Comparison of ENCODE assay signal across 1 cellular context in the genomic region with DNA sequence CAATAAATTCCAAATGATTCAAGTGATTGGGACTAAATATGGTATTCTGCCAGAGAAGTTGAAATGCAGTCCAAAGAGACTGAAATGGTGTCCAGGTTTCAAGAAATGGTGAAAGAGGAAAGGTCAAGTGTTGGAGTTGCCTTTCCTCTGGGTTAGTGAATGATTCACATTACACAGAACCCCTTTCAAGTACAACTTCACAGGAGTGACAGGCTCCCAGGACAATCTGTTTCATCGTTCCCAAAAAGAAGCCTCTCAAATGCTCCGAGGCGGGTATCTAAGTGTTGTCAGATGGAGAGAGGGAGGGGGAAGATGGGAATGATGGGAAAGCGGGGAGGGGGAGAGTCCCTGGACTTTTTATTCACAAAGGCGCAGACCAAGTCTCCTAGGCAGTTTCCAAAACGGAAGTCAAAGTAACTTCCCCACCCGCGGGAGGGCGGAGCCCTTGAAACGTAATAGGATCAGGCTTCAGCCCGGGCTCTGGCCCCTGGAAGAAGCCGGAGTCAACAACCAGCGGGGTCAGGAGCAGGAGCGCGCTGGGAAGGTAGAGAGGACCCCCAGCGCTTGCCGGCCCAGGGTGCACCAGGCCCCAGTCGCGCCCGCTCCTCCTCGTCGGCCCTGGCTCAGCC.
A peak's percentile ranks its signal among the peaks of the same experiment; 100 is the strongest.
TF ChIP-seq lines count a peak whose summit lies in the region.

No MANE protein-coding gene starts in this region.

TF ChIP-seq in HepG2, 621 proteins besides CTCF, POLR2A, EP300 and RAD21 (continued from another document):
- TF ChIP-seq, protein P1, sequence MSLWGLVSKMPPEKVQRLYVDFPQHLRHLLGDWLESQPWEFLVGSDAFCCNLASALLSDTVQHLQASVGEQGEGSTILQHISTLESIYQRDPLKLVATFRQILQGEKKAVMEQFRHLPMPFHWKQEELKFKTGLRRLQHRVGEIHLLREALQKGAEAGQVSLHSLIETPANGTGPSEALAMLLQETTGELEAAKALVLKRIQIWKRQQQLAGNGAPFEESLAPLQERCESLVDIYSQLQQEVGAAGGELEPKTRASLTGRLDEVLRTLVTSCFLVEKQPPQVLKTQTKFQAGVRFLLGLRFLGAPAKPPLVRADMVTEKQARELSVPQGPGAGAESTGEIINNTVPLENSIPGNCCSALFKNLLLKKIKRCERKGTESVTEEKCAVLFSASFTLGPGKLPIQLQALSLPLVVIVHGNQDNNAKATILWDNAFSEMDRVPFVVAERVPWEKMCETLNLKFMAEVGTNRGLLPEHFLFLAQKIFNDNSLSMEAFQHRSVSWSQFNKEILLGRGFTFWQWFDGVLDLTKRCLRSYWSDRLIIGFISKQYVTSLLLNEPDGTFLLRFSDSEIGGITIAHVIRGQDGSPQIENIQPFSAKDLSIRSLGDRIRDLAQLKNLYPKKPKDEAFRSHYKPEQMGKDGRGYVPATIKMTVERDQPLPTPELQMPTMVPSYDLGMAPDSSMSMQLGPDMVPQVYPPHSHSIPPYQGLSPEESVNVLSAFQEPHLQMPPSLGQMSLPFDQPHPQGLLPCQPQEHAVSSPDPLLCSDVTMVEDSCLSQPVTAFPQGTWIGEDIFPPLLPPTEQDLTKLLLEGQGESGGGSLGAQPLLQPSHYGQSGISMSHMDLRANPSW (CRISPR knock-in tag; IDR thresholded peaks at IDR 0.05; ENCODE audit: borderline replicate concordance): no peak
- TF ChIP-seq ZNF44 (CRISPR knock-in tag; IDR thresholded peaks at IDR 0.05) (no peak), MIXL1 (CRISPR knock-in tag; IDR thresholded peaks at IDR 0.05) (no peak), FLYWCH1 (CRISPR knock-in tag; IDR thresholded peaks at IDR 0.05) (no peak), ZNF354B (CRISPR knock-in tag; IDR thresholded peaks at IDR 0.05) (no peak; the same call in 1 of the 2 replicates), KLF12 (CRISPR knock-in tag; IDR thresholded peaks at IDR 0.05; ENCODE audit: borderline replicate concordance) (peak; percentile 31; the same call in 1 of the 2 replicates), CCDC6 (CRISPR knock-in tag; IDR thresholded peaks at IDR 0.05) (no peak), ZNF33A (CRISPR knock-in tag; IDR thresholded peaks at IDR 0.05; ENCODE audit: borderline replicate concordance) (peak; percentile 85; the same call in 1 of the 2 replicates), ELF1 (CRISPR knock-in tag; IDR thresholded peaks at IDR 0.05) (peak; percentile 67)
- TF ChIP-seq, protein P2, sequence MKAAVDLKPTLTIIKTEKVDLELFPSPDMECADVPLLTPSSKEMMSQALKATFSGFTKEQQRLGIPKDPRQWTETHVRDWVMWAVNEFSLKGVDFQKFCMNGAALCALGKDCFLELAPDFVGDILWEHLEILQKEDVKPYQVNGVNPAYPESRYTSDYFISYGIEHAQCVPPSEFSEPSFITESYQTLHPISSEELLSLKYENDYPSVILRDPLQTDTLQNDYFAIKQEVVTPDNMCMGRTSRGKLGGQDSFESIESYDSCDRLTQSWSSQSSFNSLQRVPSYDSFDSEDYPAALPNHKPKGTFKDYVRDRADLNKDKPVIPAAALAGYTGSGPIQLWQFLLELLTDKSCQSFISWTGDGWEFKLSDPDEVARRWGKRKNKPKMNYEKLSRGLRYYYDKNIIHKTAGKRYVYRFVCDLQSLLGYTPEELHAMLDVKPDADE (CRISPR knock-in tag; IDR thresholded peaks at IDR 0.05): no peak
- TF ChIP-seq, protein P3, sequence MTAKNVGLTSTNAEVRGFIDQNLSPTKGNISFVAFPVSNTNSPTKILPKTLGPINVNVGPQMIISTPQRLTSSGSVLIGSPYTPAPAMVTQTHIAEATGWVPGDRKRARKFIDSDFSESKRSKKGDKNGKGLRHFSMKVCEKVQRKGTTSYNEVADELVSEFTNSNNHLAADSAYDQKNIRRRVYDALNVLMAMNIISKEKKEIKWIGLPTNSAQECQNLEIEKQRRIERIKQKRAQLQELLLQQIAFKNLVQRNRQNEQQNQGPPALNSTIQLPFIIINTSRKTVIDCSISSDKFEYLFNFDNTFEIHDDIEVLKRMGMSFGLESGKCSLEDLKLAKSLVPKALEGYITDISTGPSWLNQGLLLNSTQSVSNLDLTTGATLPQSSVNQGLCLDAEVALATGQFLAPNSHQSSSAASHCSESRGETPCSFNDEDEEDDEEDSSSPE (CRISPR knock-in tag; IDR thresholded peaks at IDR 0.05): 0 out of 2 replicates have a peak, but pooled peaks have one; percentile 35
- TF ChIP-seq, protein P4, sequence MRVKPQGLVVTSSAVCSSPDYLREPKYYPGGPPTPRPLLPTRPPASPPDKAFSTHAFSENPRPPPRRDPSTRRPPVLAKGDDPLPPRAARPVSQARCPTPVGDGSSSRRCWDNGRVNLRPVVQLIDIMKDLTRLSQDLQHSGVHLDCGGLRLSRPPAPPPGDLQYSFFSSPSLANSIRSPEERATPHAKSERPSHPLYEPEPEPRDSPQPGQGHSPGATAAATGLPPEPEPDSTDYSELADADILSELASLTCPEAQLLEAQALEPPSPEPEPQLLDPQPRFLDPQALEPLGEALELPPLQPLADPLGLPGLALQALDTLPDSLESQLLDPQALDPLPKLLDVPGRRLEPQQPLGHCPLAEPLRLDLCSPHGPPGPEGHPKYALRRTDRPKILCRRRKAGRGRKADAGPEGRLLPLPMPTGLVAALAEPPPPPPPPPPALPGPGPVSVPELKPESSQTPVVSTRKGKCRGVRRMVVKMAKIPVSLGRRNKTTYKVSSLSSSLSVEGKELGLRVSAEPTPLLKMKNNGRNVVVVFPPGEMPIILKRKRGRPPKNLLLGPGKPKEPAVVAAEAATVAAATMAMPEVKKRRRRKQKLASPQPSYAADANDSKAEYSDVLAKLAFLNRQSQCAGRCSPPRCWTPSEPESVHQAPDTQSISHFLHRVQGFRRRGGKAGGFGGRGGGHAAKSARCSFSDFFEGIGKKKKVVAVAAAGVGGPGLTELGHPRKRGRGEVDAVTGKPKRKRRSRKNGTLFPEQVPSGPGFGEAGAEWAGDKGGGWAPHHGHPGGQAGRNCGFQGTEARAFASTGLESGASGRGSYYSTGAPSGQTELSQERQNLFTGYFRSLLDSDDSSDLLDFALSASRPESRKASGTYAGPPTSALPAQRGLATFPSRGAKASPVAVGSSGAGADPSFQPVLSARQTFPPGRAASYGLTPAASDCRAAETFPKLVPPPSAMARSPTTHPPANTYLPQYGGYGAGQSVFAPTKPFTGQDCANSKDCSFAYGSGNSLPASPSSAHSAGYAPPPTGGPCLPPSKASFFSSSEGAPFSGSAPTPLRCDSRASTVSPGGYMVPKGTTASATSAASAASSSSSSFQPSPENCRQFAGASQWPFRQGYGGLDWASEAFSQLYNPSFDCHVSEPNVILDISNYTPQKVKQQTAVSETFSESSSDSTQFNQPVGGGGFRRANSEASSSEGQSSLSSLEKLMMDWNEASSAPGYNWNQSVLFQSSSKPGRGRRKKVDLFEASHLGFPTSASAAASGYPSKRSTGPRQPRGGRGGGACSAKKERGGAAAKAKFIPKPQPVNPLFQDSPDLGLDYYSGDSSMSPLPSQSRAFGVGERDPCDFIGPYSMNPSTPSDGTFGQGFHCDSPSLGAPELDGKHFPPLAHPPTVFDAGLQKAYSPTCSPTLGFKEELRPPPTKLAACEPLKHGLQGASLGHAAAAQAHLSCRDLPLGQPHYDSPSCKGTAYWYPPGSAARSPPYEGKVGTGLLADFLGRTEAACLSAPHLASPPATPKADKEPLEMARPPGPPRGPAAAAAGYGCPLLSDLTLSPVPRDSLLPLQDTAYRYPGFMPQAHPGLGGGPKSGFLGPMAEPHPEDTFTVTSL (CRISPR knock-in tag; IDR thresholded peaks at IDR 0.05; ENCODE audit: borderline replicate concordance): peak; percentile 76; the same call in 1 of the 2 replicates
